In the genomic region with DNA sequence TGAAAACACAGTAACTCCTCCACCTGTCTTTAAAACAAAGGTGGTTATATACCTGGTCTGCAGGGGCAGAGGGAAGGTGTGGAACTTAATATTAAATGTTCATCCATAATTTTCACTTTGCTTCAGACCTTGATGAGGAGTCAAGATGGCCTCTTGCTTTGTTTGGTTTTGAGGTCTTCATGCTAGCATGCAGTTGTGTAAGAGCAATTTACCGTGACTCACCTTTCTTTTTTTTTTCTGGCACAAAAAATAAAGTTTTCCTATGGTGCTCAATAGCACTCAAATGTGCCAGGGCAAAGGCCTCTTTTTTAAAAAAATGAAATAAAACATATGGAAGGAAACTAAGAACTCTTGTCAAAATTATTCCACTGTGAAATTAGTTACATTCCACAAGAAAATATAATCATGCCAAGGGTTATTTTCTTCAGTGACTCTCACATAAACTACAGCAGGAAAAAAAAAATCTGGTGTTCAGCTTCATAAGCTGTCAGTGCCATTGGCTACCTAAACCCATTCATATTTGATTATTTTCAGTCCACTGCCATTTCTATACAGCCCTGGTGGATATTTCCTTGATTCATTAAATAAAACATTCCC, we compare ENCODE assay signal across 12 cellular contexts.
DNase-seq lines count a peak whose midpoint lies in the region; ATAC-seq and TF ChIP-seq lines count a peak whose summit lies in the region.
"Had no signal": no experiment of that assay in that cellular context is flagged by ENCODE, and none has a peak within 500 bp of the region (broad histone marks: within the 10 kb centered on the region; RNA-seq: fewer than 3 reads in every experiment).

No MANE protein-coding gene starts in this region.

- WGBS in sigmoid colon, 2 donors, result 62 to 65% methylated on average over 1 of the region's 1 CpG
- 70 to 89% (median 78%) methylated on average over 1 of the region's 1 CpG for WGBS in heart left ventricle, 4 donors

- no peaks in the 10 kb centered on the region for H4K20me1 ChIP-seq in HCT116 (ENCODE audit: insufficient read depth)

- TF ChIP-seq CTCF in HCT116 (IDR thresholded peaks at IDR 0.05 in 2 of 3, conservative IDR thresholded peaks at IDR 0.05 in 1 of 3; ENCODE audit: borderline replicate concordance in 1 of 3, insufficient read depth in 1 of 3, low read depth in 2 of 3, low read length in 2 of 3) (no peak), fibroblast of villous mesenchyme (IDR thresholded peaks at IDR 0.05; ENCODE audit: insufficient read depth, low read depth, low read length) (no peak), sigmoid colon (IDR thresholded peaks at IDR 0.05) (no peak), heart left ventricle (IDR thresholded peaks at IDR 0.05) (no peak)

- intact Hi-C loops in HCT116 (cut with micrococcal nuclease), result no loop called here
- intact Hi-C loops in sigmoid colon (cut with DNase I), result no loop called here
- intact Hi-C loops in heart left ventricle (cut with DNase I), result no loop called here

- H3K27me3 ChIP-seq in HCT116 (ENCODE audit: insufficient read depth, low read length), result no peaks in the 10 kb centered on the region
- no peaks in the 10 kb centered on the region for H3K27me3 ChIP-seq in sigmoid colon
- H3K27me3 ChIP-seq in heart left ventricle, result no peaks in the 10 kb centered on the region

- no peak for TF ChIP-seq POLR2A in HCT116 (IDR thresholded peaks at IDR 0.05; ENCODE audit: borderline replicate concordance, extremely low read depth, insufficient read depth, insufficient read length)
- TF ChIP-seq POLR2A in sigmoid colon (IDR thresholded peaks at IDR 0.05), result no peak
- no peak for TF ChIP-seq POLR2A in heart left ventricle (IDR thresholded peaks at IDR 0.05)

- H3K4me2 ChIP-seq in HCT116 (ENCODE audit: low read length), result no peak overlapping the region

- RAD21 ChIA-PET in HCT116 (lab: Charles Lee; ENCODE audit: low non-redundant PET in 1 of 2, low total read pairs in 2 of 2, uncharacterized antibody in 2 of 2, unreplicated experiment in 2 of 2), result no interaction called here

- H3K4me3 ChIP-seq in HCT116 (replicated peaks in 1 of 2; ENCODE audit: low read depth in 1 of 2, low read length in 2 of 2) (no peak overlapping the region), fibroblast of villous mesenchyme (ENCODE audit: low read depth, low read length) (no peak overlapping the region), sigmoid colon (no peak overlapping the region), heart left ventricle (no peak overlapping the region)
- H3K4me3 ChIP-seq: K562 had no signal

- H3K9me3 ChIP-seq in HCT116 (ENCODE audit: control insufficient read depth in 1 of 2, insufficient read depth in 1 of 2, low read depth in 1 of 2, low read length in 2 of 2) (0 out of 4 replicates have a peak, but pooled peaks cover 0 to under 1% of the 10 kb centered on the region in 2 experiments), sigmoid colon (no peaks in the 10 kb centered on the region), heart left ventricle (peaks cover 0 to under 1% (median 0%) of the 10 kb centered on the region in 12 donors)

- H2AFZ ChIP-seq in HCT116 (ENCODE audit: low read depth, low read length, poor library complexity, severe bottlenecking), result peak overlapping the region; percentile 17

- TF ChIP-seq EP300 in sigmoid colon (IDR thresholded peaks at IDR 0.05), result no peak

- CTCF ChIA-PET in HCT116 (lab: Charles Lee), result no interaction called here

- H3K4me1 ChIP-seq in HCT116 (ENCODE audit: control insufficient read depth in 1 of 2, insufficient read depth in 2 of 2, low read length in 2 of 2) (peaks cover 7 to 17% of the 10 kb centered on the region in 2 experiments; a peak in 3 of 4 replicates), sigmoid colon (peaks cover 0 to 13% (median 3%) of the 10 kb centered on the region in 4 donors), heart left ventricle (no peaks in the 10 kb centered on the region)

- POLR2A ChIA-PET in HCT116 (lab: Charles Lee), result no interaction called here

- H3K9ac ChIP-seq in HCT116 (ENCODE audit: low read length), result no peak overlapping the region

- DNase-seq in HCT116 (ENCODE audit: low read depth, low spot score), result no peak
- peak; percentile 48 for DNase-seq in HT1080 (ENCODE audit: low read depth)
- DNase-seq in fibroblast of villous mesenchyme (ENCODE audit: low read depth), result peak; percentile 28
- no peak for DNase-seq in SW 1271 (lab: John Stamatoyannopoulos, UW)
- no peak for DNase-seq in sigmoid colon
- DNase-seq in NCI-H1417 treated with DMSO at 0.1 percent for 48 hours (lab: John Stamatoyannopoulos, UW), result no peak
- no peak for DNase-seq in heart left ventricle
- DNase-seq: activated T-cell treated with anti-CD3 and anti-CD28 coated beads for 4 hours, occipital lobe, Right ventricle myocardium superior had no signal

- no peaks in the 10 kb centered on the region for H3K9me2 ChIP-seq in HCT116 (ENCODE audit: insufficient read depth)

- H3K36me3 ChIP-seq in HCT116 (ENCODE audit: control insufficient read depth in 1 of 2, insufficient read depth in 2 of 2, low read length in 2 of 2), result no peaks in the 10 kb centered on the region
- no peaks in the 10 kb centered on the region for H3K36me3 ChIP-seq in sigmoid colon
- H3K36me3 ChIP-seq in heart left ventricle, result no peaks in the 10 kb centered on the region

- peak; percentile 15 for ATAC-seq in GM18498 (IDR thresholded peaks at IDR 0.05; ENCODE audit: unreplicated experiment)
- ATAC-seq in HCT116, result no peak
- no peak for ATAC-seq in heart left ventricle
- ATAC-seq: K562 had no signal

- no peaks in the 10 kb centered on the region for H3K79me2 ChIP-seq in HCT116 (ENCODE audit: insufficient read depth, low read length)

- TF ChIP-seq RAD21 in HCT116 (IDR thresholded peaks at IDR 0.05; ENCODE audit: low read depth), result no peak

- BruUV-seq in HCT116 (replicated peaks; lab: Mats Ljungman, UMichigan), result no TSS peak

- no peak overlapping the region for H3K27ac ChIP-seq in HCT116 (ENCODE audit: low read depth, low read length)
- H3K27ac ChIP-seq in sigmoid colon, result no peak overlapping the region
- H3K27ac ChIP-seq in heart left ventricle, result no peak overlapping the region

TF ChIP-seq in HCT116, 20 proteins besides CTCF, POLR2A, EP300 and RAD21:
- TF ChIP-seq REST (IDR thresholded peaks at IDR 0.05; ENCODE audit: low read depth) (no peak), EZH2 (IDR thresholded peaks at IDR 0.05) (no peak), MAX (IDR thresholded peaks at IDR 0.05) (no peak), JUND (IDR thresholded peaks at IDR 0.05) (no peak), ZBTB33 (IDR thresholded peaks at IDR 0.05; ENCODE audit: extremely low read depth, insufficient replicate concordance, low read length) (no peak)

Comparison
In these comparisons a context has a peak if more than half of its experiments do, and no peak if none do; other contexts are left out.
1. DNase-seq: peak in HT1080 (single experiment) and fibroblast of villous mesenchyme (single experiment); none in HCT116 (single experiment), SW 1271 (0 of 2), sigmoid colon (single experiment), NCI-H1417 treated with DMSO at 0.1 percent for 48 hours (single experiment) and heart left ventricle (0 of 5).